Comparison of ENCODE assay signal across 13 cellular contexts in the genomic region with DNA sequence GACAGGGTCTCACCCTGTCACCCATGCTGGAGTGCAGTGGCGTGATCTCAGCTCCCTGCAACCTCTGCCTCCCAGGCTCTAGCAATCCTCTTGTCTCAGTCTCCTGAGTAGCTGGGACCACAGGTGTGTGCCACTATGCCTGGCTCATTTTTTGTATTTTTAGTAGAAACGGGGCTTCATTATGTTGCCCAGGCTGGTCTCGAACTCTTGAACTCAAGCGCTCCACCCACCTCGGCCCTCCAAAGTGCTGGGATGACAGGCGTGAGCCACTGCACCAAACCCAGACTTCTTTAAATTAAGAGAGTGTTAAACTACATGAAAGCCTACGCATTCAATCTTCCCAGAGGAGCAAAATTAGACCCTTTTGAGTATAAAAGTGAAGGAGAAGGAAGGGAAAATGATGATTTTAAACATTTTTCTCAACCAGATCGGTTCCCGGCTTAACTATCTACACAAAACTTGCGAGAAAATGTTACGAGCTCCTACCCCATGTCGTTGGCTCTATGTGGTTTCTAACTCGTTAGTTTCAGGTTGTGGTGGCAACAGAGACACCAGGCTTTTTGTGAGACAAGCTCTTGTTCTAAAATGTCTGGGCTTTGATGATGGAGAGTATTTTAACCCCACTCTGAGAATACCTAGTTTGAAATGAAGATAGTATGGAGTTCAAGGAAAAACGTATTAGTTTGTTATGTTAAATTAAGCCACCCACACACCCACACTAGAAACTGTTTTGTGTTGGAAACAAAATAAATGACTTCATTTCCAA. TPM values are rescaled to one million over a fixed set of nuclear protein-coding genes. Genes with fewer than 3 reads are reported as not detected.
DNase-seq lines count a peak whose midpoint lies in the region; ATAC-seq and TF ChIP-seq lines count a peak whose summit lies in the region.
"Had no signal": no experiment of that assay in that cellular context is flagged by ENCODE, and none has a peak within 500 bp of the region (broad histone marks: within the 10 kb centered on the region; RNA-seq: fewer than 3 reads in every experiment).

No MANE protein-coding gene starts in this region.

- no peak for TF ChIP-seq CTCF in Peyer's patch (IDR thresholded peaks at IDR 0.05)
- no peak for TF ChIP-seq CTCF in ascending aorta (IDR thresholded peaks at IDR 0.05)
- no peak for TF ChIP-seq CTCF in parathyroid adenoma (IDR thresholded peaks at IDR 0.05)

- H3K4me2 ChIP-seq in BLaER1, result peak overlapping the region; percentile 93
- H3K4me2 ChIP-seq in parathyroid adenoma (ENCODE audit: low read length), result no peak overlapping the region

- H4K20me1 ChIP-seq in BLaER1, result peaks cover 18% of the 10 kb centered on the region; the same call in 1 of the 2 replicates

- H3K36me3 ChIP-seq in BLaER1, result peaks cover 5% of the 10 kb centered on the region; the same call in 1 of the 2 replicates
- H3K36me3 ChIP-seq in Peyer's patch, result no peaks in the 10 kb centered on the region
- H3K36me3 ChIP-seq in ascending aorta, result no peaks in the 10 kb centered on the region
- H3K36me3 ChIP-seq in parathyroid adenoma (ENCODE audit: control insufficient read depth, insufficient read depth, low read length), result no peaks in the 10 kb centered on the region
- H3K36me3 ChIP-seq: SJCRH30 had no signal

- no peak overlapping the region for H2AFZ ChIP-seq in parathyroid adenoma

- peak overlapping the region; percentile 88 for H3K27ac ChIP-seq in BLaER1
- H3K27ac ChIP-seq in Peyer's patch, result peak overlapping the region; percentile 63 to 91 (median 85)
- peak overlapping the region; percentile 87 to 91 for H3K27ac ChIP-seq in ascending aorta
- H3K27ac ChIP-seq in parathyroid adenoma, result peak overlapping the region; percentile 88
- H3K27ac ChIP-seq: epithelial cell of prostate had no signal

- H3K79me2 ChIP-seq in parathyroid adenoma, result peaks cover 10% of the 10 kb centered on the region

- intact Hi-C loops in ascending aorta (cut with DNase I) (loop anchor here (2.0 kb wide), 1 partner anchor 25 kb away; no protein-coding TSS in a partner anchor), sciatic nerve (cut with DNase I) (no loop called here)

- in situ Hi-C loops in ACHN (cut with HindIII; ENCODE audit: low pct_ligation_motif_present, low pct_unique_long_range_greater_than_20kb, low sequenced_read_pairs), result no loop called here

- ATAC-seq in GM21528 (IDR thresholded peaks at IDR 0.05; ENCODE audit: low FRiP score, unreplicated experiment) (no peak), sciatic nerve (no peak)

- no peak for DNase-seq in Peyer's patch
- DNase-seq in ascending aorta (ENCODE audit: low spot score in 2 of 2), result no peak
- no peak for DNase-seq in ACHN
- no peak for DNase-seq in sciatic nerve (ENCODE audit: low spot score)
- no peak for DNase-seq in DMS53 treated with DMSO at 0.1 percent for 48 hours (lab: John Stamatoyannopoulos, UW; ENCODE audit: unreplicated experiment)
- DNase-seq: C1 segment of cervical spinal cord, GM23248, NCI-H1930, SJCRH30 had no signal

- H3K27me3 ChIP-seq in BLaER1, result no peaks in the 10 kb centered on the region
- H3K27me3 ChIP-seq in Peyer's patch, result no peaks in the 10 kb centered on the region
- no peaks in the 10 kb centered on the region for H3K27me3 ChIP-seq in ascending aorta
- H3K27me3 ChIP-seq in parathyroid adenoma (ENCODE audit: control insufficient read depth, insufficient read depth, low read length), result no peaks in the 10 kb centered on the region
- H3K27me3 ChIP-seq: SJCRH30 had no signal

- TF ChIP-seq POLR2A in Peyer's patch (IDR thresholded peaks at IDR 0.05), result no peak

- H3K4me3 ChIP-seq in BLaER1, result no peak overlapping the region
- no peak overlapping the region for H3K4me3 ChIP-seq in Peyer's patch
- no peak overlapping the region for H3K4me3 ChIP-seq in ascending aorta
- H3K4me3 ChIP-seq in parathyroid adenoma (ENCODE audit: low read depth, low read length), result no peak overlapping the region

- H3K9me3 ChIP-seq in BLaER1 (no peaks in the 10 kb centered on the region), Peyer's patch (no peaks in the 10 kb centered on the region), ascending aorta (no peaks in the 10 kb centered on the region), parathyroid adenoma (ENCODE audit: control insufficient read depth, low read length) (no peaks in the 10 kb centered on the region)
- H3K9me3 ChIP-seq: SJCRH30 had no signal

- H3K4me1 ChIP-seq in BLaER1 (peaks cover 34% of the 10 kb centered on the region), Peyer's patch (peaks cover 0 to 4% (median 0%) of the 10 kb centered on the region in 4 donors), ascending aorta (peaks cover 11 to 20% of the 10 kb centered on the region in 2 donors), parathyroid adenoma (peaks cover 8% of the 10 kb centered on the region)

- no peak overlapping the region for H3K9ac ChIP-seq in BLaER1
- no peak overlapping the region for H3K9ac ChIP-seq in parathyroid adenoma

RNA-seq across cellular contexts. Expression of a gene that starts 26.3 kb away (rescaled TPM):
- total RNA-seq in Peyer's patch (100 to 1,000 TPM in 1 of 4 donors, 10 to 100 TPM in 3; 36.3 to 128 (median 68.1) TPM), ascending aorta (80.6 TPM), sciatic nerve (90.8 TPM)

RNA-seq across cellular contexts. Expression of a gene that starts 38.4 kb away (rescaled TPM):
- total RNA-seq in Peyer's patch, result 10 to 100 TPM; 11.2 to 80.0 (median 34.5) TPM
- 105 TPM for total RNA-seq in ascending aorta
- total RNA-seq in sciatic nerve, result 55.6 TPM

RNA-seq across cellular contexts. Expression of a gene that starts 55.6 kb away (rescaled TPM):
- 10 to 100 TPM; 13.2 to 71.4 (median 44.3) TPM for total RNA-seq in Peyer's patch
- 94.3 TPM for total RNA-seq in ascending aorta
- total RNA-seq in sciatic nerve, result 22.7 TPM
